8 cellular contexts compared by ENCODE assay signal in genomic region chr2:166375736-166376487, GRCh38. TPM values are rescaled to one million over a fixed set of nuclear protein-coding genes. Genes with fewer than 3 reads are reported as not detected.
DNase-seq lines count a peak whose midpoint lies in the region; ATAC-seq and TF ChIP-seq lines count a peak whose summit lies in the region.

Gene SCN9A (minus strand): TSS chr2:166375944. CDS start chr2:166311756, 64,188 bp downstream.

- H3K27ac Mint-ChIP-seq in Caco-2 (ENCODE audit: unreplicated experiment): peak within 1 kb of the TSS; percentile 5

- POLR2A ChIA-PET in Caco-2 (lab: Charles Lee): interaction anchor here (0.7 kb wide), 1 partner anchor 30 kb away, joined by 6 read pairs; no protein-coding TSS in a partner anchor

- H3K27me3 Mint-ChIP-seq in Caco-2 (ENCODE audit: insufficient read depth, unreplicated experiment): peaks cover 2% of the 10 kb centered on the region

- peaks cover 17% of the 10 kb centered on the region for H3K4me1 Mint-ChIP-seq in Caco-2 (ENCODE audit: low read depth, unreplicated experiment)

- BruUV-seq in Caco-2 (replicated peaks; lab: Mats Ljungman, UMichigan): no TSS peak

- H3K4me3 Mint-ChIP-seq in Caco-2 (ENCODE audit: unreplicated experiment): peak within 1 kb of the TSS; percentile 78

- 1 to 2% (median 1%) methylated on average over 35 to 45 of the region's 45 CpGs for WGBS in spleen, 5 donors

- H3K9me3 ChIP-seq in Caco-2 (no peaks in the 10 kb centered on the region), SK-N-MC (ENCODE audit: low read depth, low read length) (no peaks in the 10 kb centered on the region), spleen (no peaks in the 10 kb centered on the region)

- CTCF ChIA-PET in Caco-2 (lab: Charles Lee): interaction anchor here (1.0 to 2.1 kb wide), 5 partner anchors 9 to 43 kb away, joined by 3 to 7 read pairs (median 5); no protein-coding TSS in a partner anchor

- H3K4me1 ChIP-seq in Caco-2 (peaks cover 30% of the 10 kb centered on the region; the same call in 1 of the 2 replicates), spleen (peaks cover 0 to 37% (median 22%) of the 10 kb centered on the region in 6 donors)

- no peaks in the 10 kb centered on the region; the same call in 1 of the 2 replicates for H3K27me3 ChIP-seq in Caco-2 (replicated peaks; ENCODE audit: control insufficient read depth, insufficient read depth, low read length)
- H3K27me3 ChIP-seq in spleen (replicated peaks in 1 of 7): peaks cover 0 to 24% (median 5%) of the 10 kb centered on the region in 7 donors

- H3K9ac ChIP-seq in SK-N-MC (ENCODE audit: insufficient read length): peak within 1 kb of the TSS; percentile 30

- H3K36me3 ChIP-seq in Caco-2 (ENCODE audit: control insufficient read depth, insufficient read depth, low read length) (no peaks in the 10 kb centered on the region), SK-N-MC (ENCODE audit: insufficient read depth, low read length) (no peaks in the 10 kb centered on the region), spleen (no peaks in the 10 kb centered on the region)

- H3K27ac ChIP-seq in SK-N-MC (no peak within 1 kb of the TSS), spleen (peak within 1 kb of the TSS in 7 of 8 donors; percentile 37 to 83 (median 66))

- no peak for TF ChIP-seq POLR2A in spleen (IDR thresholded peaks at IDR 0.05)

- TF ChIP-seq CTCF in Caco-2 (IDR thresholded peaks at IDR 0.05; ENCODE audit: insufficient read depth in 1 of 2, low read depth in 1 of 2, low read length in 1 of 2, severe bottlenecking in 1 of 2, unreplicated experiment in 1 of 2) (peak in 1 of 2 experiments; percentile 1), spleen (IDR thresholded peaks at IDR 0.05 in 8 of 11, conservative IDR thresholded peaks at IDR 0.05 in 3 of 11) (no peak)

- H3K4me3 ChIP-seq in Caco-2 (ENCODE audit: low read depth, low read length): peak within 1 kb of the TSS; percentile 65
- H3K4me3 ChIP-seq in SK-N-MC: peak within 1 kb of the TSS; percentile 80
- peak within 1 kb of the TSS; percentile 48 to 77 (median 58) for H3K4me3 ChIP-seq in spleen

- H3K36me3 Mint-ChIP-seq in Caco-2 (ENCODE audit: insufficient read depth, unreplicated experiment): no peaks in the 10 kb centered on the region

- ATAC-seq in GM21526 (IDR thresholded peaks at IDR 0.05; ENCODE audit: low FRiP score, unreplicated experiment) (peak; percentile 81), HG03378 (IDR thresholded peaks at IDR 0.05; ENCODE audit: unreplicated experiment) (no peak)

- intact Hi-C loops in Caco-2 (cut with micrococcal nuclease; ENCODE audit: unreplicated experiment) (loop anchor here (1.0 kb wide), 2 partner anchors 8 to 15 kb away; no protein-coding TSS in a partner anchor), spleen (cut with DNase I; ENCODE audit: low total_unique reads) (no loop called here)

- no peaks in the 10 kb centered on the region for H3K9me3 Mint-ChIP-seq in Caco-2 (ENCODE audit: unreplicated experiment)

- peak; percentile 77 to 87 for DNase-seq in Caco-2
- peak; percentile 59 for DNase-seq in LoVo (ENCODE audit: low spot score)
- no peak for DNase-seq in SK-N-MC (ENCODE audit: low read depth, low spot score)
- peak; percentile 74 for DNase-seq in dedifferentiated amniotic fluid mesenchymal stem cell (ENCODE audit: extremely low spot score)
- peak; percentile 60 for DNase-seq in kidney tubule cell (ENCODE audit: low spot score)
- peak; percentile 91 for DNase-seq in spleen

RNA-seq across cellular contexts. Expression of gene SCN9A, which starts in this region (rescaled TPM):
- 14.3 and 18.5 TPM in 2 replicates for total RNA-seq in Caco-2 (2022)
- 10 to 100 TPM in 6 of 7 donors, 1 to 10 TPM in 1; 9.7 to 27.9 (median 21.1) TPM for total RNA-seq in spleen
- 1 to 10 TPM in 2 of 3 donors, under 1 TPM in 1; 0.76 to 2.3 (median 2.1) TPM for polyA plus RNA-seq in spleen
